38 cellular contexts compared by ENCODE assay signal in genomic region chr16:55737966-55738365, GRCh38.
"Had no signal": no experiment of that assay in that cellular context is flagged by ENCODE, and none has a peak within 500 bp of the region (broad histone marks: within the 10 kb centered on the region; RNA-seq: fewer than 3 reads in every experiment).

No MANE protein-coding gene starts in this region.

- H3K36me3 ChIP-seq: adrenal gland, ascending aorta, brain microvascular endothelial cell, breast epithelium, cardiac muscle cell had no signal

- H3K27me3 Mint-ChIP-seq: activated naive CD8-positive, alpha-beta T cell treated with anti-CD3 and anti-CD28 coated beads, Interleukin-2, amount 10 ng/mL, durations not matched to agents 7 days and 5 days had no signal

- H3K4me1 Mint-ChIP-seq: activated naive CD4-positive, alpha-beta T cell treated with anti-CD3 and anti-CD28 coated beads, Interleukin-2, amount 10 ng/mL, durations not matched to agents 7 days and 5 days; activated naive CD4-positive, alpha-beta T cell treated with anti-CD3 and anti-CD28 coated beads, Interleukin-2, amount 50 U/mL, for 24 hours; activated naive CD8-positive, alpha-beta T cell treated with anti-CD3 and anti-CD28 coated beads for 36 hours; activated naive CD8-positive, alpha-beta T cell treated with anti-CD3 and anti-CD28 coated beads, Interleukin-2, amount 10 ng/mL, durations not matched to agents 7 days and 5 days; activated naive CD8-positive, alpha-beta T cell treated with anti-CD3 and anti-CD28 coated beads, Interleukin-2, amount 50 U/mL, for 24 hours; activated T-helper 17 cell treated with anti-CD3 and anti-CD28 coated beads, Interleukin-2, amount 50 U/mL, for 72 hours; brain had no signal

- H3K27ac ChIP-seq: adrenal gland, ascending aorta, body of pancreas, brain microvascular endothelial cell, breast epithelium, cardiac muscle cell had no signal

- H3K27ac Mint-ChIP-seq: activated naive CD4-positive, alpha-beta T cell treated with anti-CD3 and anti-CD28 coated beads for 36 hours; activated naive CD4-positive, alpha-beta T cell treated with anti-CD3 and anti-CD28 coated beads, Interleukin-2, amount 10 ng/mL, durations not matched to agents 7 days and 5 days; activated naive CD4-positive, alpha-beta T cell treated with anti-CD3 and anti-CD28 coated beads, Interleukin-2, amount 50 U/mL, for 24 hours; activated naive CD4-positive, alpha-beta T cell treated with anti-CD3 and anti-CD28 coated beads, Interleukin-2, amount 50 U/mL, for 72 hours; activated naive CD8-positive, alpha-beta T cell; activated naive CD8-positive, alpha-beta T cell treated with anti-CD3 and anti-CD28 coated beads for 36 hours; activated naive CD8-positive, alpha-beta T cell treated with anti-CD3 and anti-CD28 coated beads, Interleukin-2, amount 10 ng/mL, durations not matched to agents 7 days and 5 days; activated naive CD8-positive, alpha-beta T cell treated with anti-CD3 and anti-CD28 coated beads, Interleukin-2, amount 50 U/mL, for 24 hours; activated T-cell treated with anti-CD3 and anti-CD28 coated beads, Interleukin-2, amount 50 U/mL, for 24 hours; activated T-helper 1 cell treated with anti-CD3 and anti-CD28 coated beads, Interleukin-12 subunit alpha, Interleukin-12 subunit beta, Interleukin-2, Interleukin-4 antibody, amounts not matched to agents 30 ng/mL and 10 ng/mL and 1 ng/mL, durations not matched to agents 14 hours and 24 hours and 36 hours; activated T-helper 17 cell treated with anti-CD3 and anti-CD28 coated beads, Interleukin-2, amount 50 U/mL, for 72 hours; activated T-helper 2 cell treated with anti-CD3 and anti-CD28 coated beads, Interferon-gamma antibody, Interleukin-2, Interleukin-4, amounts not matched to agents 10 μg/mL and 5 μg/mL and 100 μg/mL, durations not matched to agents 14 hours and 24 hours and 36 hours; brain had no signal

- DNase-seq: activated effector memory CD4-positive, alpha-beta T cell treated with anti-CD3 and anti-CD28 coated beads, Interleukin-2, amount 50 U/mL, for 16 hours; activated effector memory CD4-positive, alpha-beta T cell treated with Interleukin-2 at 50 U/mL for 16 hours; activated gamma-delta T cell; activated gamma-delta T cell treated with Interleukin-2 at 50 U/mL for 16 hours; activated naive CD4-positive, alpha-beta T cell; activated naive CD4-positive, alpha-beta T cell treated with anti-CD3 and anti-CD28 coated beads for 36 hours; activated naive CD4-positive, alpha-beta T cell treated with anti-CD3 and anti-CD28 coated beads, Interleukin-2, amount 10 ng/mL, durations not matched to agents 7 days and 5 days; activated naive CD4-positive, alpha-beta T cell treated with anti-CD3 and anti-CD28 coated beads, Interleukin-2, amount 50 U/mL, for 16 hours; activated naive CD4-positive, alpha-beta T cell treated with Interleukin-2 at 50 U/mL for 16 hours; activated naive CD8-positive, alpha-beta T cell treated with anti-CD3 and anti-CD28 coated beads for 36 hours; activated naive CD8-positive, alpha-beta T cell treated with anti-CD3 and anti-CD28 coated beads, Interleukin-2, amount 10 ng/mL, durations not matched to agents 7 days and 5 days; activated naive CD8-positive, alpha-beta T cell treated with anti-CD3 and anti-CD28 coated beads, Interleukin-2, amount 50 U/mL, for 24 hours; activated T-cell treated with anti-CD3 and anti-CD28 coated beads for 4 hours; activated T-cell treated with anti-CD3 and anti-CD28 coated beads, Interleukin-2, amount 50 U/mL, for 1 hour; activated T-cell treated with anti-CD3 and anti-CD28 coated beads, Interleukin-2, amount 50 U/mL, for 24 hours; activated T-cell treated with anti-CD3 and anti-CD28 coated beads, Interleukin-2, amount 50 U/mL, for 4 hours; activated T-cell treated with anti-CD3 and anti-CD28 coated beads, Interleukin-2, amount 50 U/mL, for 48 hours; amniotic stem cell; amygdala; anterior cingulate cortex; aorta; body of pancreas; brain microvascular endothelial cell; caudate nucleus; central memory CD4-positive, alpha-beta T cell; cerebellar nuclear complex had no signal

- H3K4me3 Mint-ChIP-seq: activated naive CD4-positive, alpha-beta T cell treated with anti-CD3 and anti-CD28 coated beads for 36 hours; activated naive CD4-positive, alpha-beta T cell treated with anti-CD3 and anti-CD28 coated beads, Interleukin-2, amount 10 ng/mL, durations not matched to agents 7 days and 5 days; activated naive CD4-positive, alpha-beta T cell treated with anti-CD3 and anti-CD28 coated beads, Interleukin-2, amount 50 U/mL, for 24 hours; activated naive CD8-positive, alpha-beta T cell; activated naive CD8-positive, alpha-beta T cell treated with anti-CD3 and anti-CD28 coated beads for 36 hours; activated naive CD8-positive, alpha-beta T cell treated with anti-CD3 and anti-CD28 coated beads, Interleukin-2, amount 10 ng/mL, durations not matched to agents 7 days and 5 days; activated naive CD8-positive, alpha-beta T cell treated with anti-CD3 and anti-CD28 coated beads, Interleukin-2, amount 50 U/mL, for 24 hours; activated T-cell treated with anti-CD3 and anti-CD28 coated beads, Interleukin-2, amount 50 U/mL, for 24 hours; activated T-cell treated with anti-CD3 and anti-CD28 coated beads, Interleukin-2, amount 50 U/mL, for 4 hours; activated T-helper 1 cell treated with anti-CD3 and anti-CD28 coated beads, Interleukin-12 subunit alpha, Interleukin-12 subunit beta, Interleukin-2, Interleukin-4 antibody, amounts not matched to agents 30 ng/mL and 10 ng/mL and 1 ng/mL, durations not matched to agents 14 hours and 24 hours and 36 hours; activated T-helper 17 cell treated with anti-CD3 and anti-CD28 coated beads, Interleukin-2, amount 50 U/mL, for 72 hours; brain; central memory CD8-positive, alpha-beta T cell had no signal

- H3K9me3 ChIP-seq: adrenal gland, ascending aorta, body of pancreas, breast epithelium had no signal

- H3K9me3 Mint-ChIP-seq: activated naive CD4-positive, alpha-beta T cell treated with anti-CD3 and anti-CD28 coated beads for 36 hours; activated naive CD4-positive, alpha-beta T cell treated with anti-CD3 and anti-CD28 coated beads, Interleukin-2, amount 10 ng/mL, durations not matched to agents 7 days and 5 days; activated naive CD4-positive, alpha-beta T cell treated with anti-CD3 and anti-CD28 coated beads, Interleukin-2, amount 50 U/mL, for 24 hours; activated naive CD8-positive, alpha-beta T cell treated with anti-CD3 and anti-CD28 coated beads for 36 hours; activated naive CD8-positive, alpha-beta T cell treated with anti-CD3 and anti-CD28 coated beads, Interleukin-2, amount 10 ng/mL, durations not matched to agents 7 days and 5 days; activated naive CD8-positive, alpha-beta T cell treated with anti-CD3 and anti-CD28 coated beads, Interleukin-2, amount 50 U/mL, for 24 hours; activated T-cell treated with anti-CD3 and anti-CD28 coated beads, Interleukin-2, amount 50 U/mL, for 24 hours; activated T-cell treated with anti-CD3 and anti-CD28 coated beads, Interleukin-2, amount 50 U/mL, for 4 hours; activated T-helper 1 cell treated with anti-CD3 and anti-CD28 coated beads, Interleukin-12 subunit alpha, Interleukin-12 subunit beta, Interleukin-2, Interleukin-4 antibody, amounts not matched to agents 30 ng/mL and 10 ng/mL and 1 ng/mL, durations not matched to agents 14 hours and 24 hours and 36 hours; activated T-helper 17 cell treated with anti-CD3 and anti-CD28 coated beads, Interleukin-2, amount 50 U/mL, for 72 hours; activated T-helper 2 cell treated with anti-CD3 and anti-CD28 coated beads, Interferon-gamma antibody, Interleukin-2, Interleukin-4, amounts not matched to agents 10 μg/mL and 5 μg/mL and 100 μg/mL, durations not matched to agents 14 hours and 24 hours and 36 hours; brain; central memory CD8-positive, alpha-beta T cell had no signal

- H3K4me1 ChIP-seq: adrenal gland, ascending aorta, body of pancreas, breast epithelium had no signal

- H3K36me3 Mint-ChIP-seq: activated naive CD4-positive, alpha-beta T cell treated with anti-CD3 and anti-CD28 coated beads, Interleukin-2, amount 10 ng/mL, durations not matched to agents 7 days and 5 days; activated naive CD4-positive, alpha-beta T cell treated with anti-CD3 and anti-CD28 coated beads, Interleukin-2, amount 50 U/mL, for 24 hours; activated naive CD4-positive, alpha-beta T cell treated with anti-CD3 and anti-CD28 coated beads, Interleukin-2, amount 50 U/mL, for 72 hours; activated naive CD8-positive, alpha-beta T cell; activated naive CD8-positive, alpha-beta T cell treated with anti-CD3 and anti-CD28 coated beads for 36 hours; activated naive CD8-positive, alpha-beta T cell treated with anti-CD3 and anti-CD28 coated beads, Interleukin-2, amount 10 ng/mL, durations not matched to agents 7 days and 5 days; brain had no signal

- H3K27me3 ChIP-seq: adrenal gland, ascending aorta, body of pancreas, brain microvascular endothelial cell, breast epithelium, cardiac muscle cell had no signal

- H3K4me3 ChIP-seq: adrenal gland, ascending aorta, body of pancreas, breast epithelium, cardiac muscle cell had no signal

- ATAC-seq: activated naive CD4-positive, alpha-beta T cell treated with anti-CD3 and anti-CD28 coated beads, Interleukin-2, amount 50 U/mL, for 72 hours; activated naive CD8-positive, alpha-beta T cell treated with anti-CD3 and anti-CD28 coated beads, Interleukin-2, amount 50 U/mL, for 24 hours; activated T-cell treated with anti-CD3 and anti-CD28 coated beads, Interleukin-2, amount 50 U/mL, for 4 hours; activated T-helper 17 cell treated with anti-CD3 and anti-CD28 coated beads, Interleukin-2, amount 50 U/mL, for 72 hours; body of pancreas had no signal
